22 cellular contexts compared by ENCODE assay signal in genomic region chr17:46720408-46720807, GRCh38.
"Had no signal": no experiment of that assay in that cellular context is flagged by ENCODE, and none has a peak within 500 bp of the region (broad histone marks: within the 10 kb centered on the region; RNA-seq: fewer than 3 reads in every experiment).

No MANE protein-coding gene starts in this region.

- H3K36me3 ChIP-seq: cardiac muscle cell, prostate gland had no signal

- ATAC-seq: activated CD8-positive, alpha-beta T cell treated with anti-CD3 and anti-CD28 coated beads for 36 hours; activated T-cell treated with anti-CD3 and anti-CD28 coated beads, Interleukin-2, amount 50 U/mL, for 4 hours; esophagus mucosa; foreskin keratinocyte; natural killer cell; right cardiac atrium; T-cell had no signal

- H3K27ac Mint-ChIP-seq: activated CD8-positive, alpha-beta T cell treated with anti-CD3 and anti-CD28 coated beads for 36 hours; natural killer cell; stimulated activated naive CD8-positive, alpha-beta T cell treated with anti-CD3 and anti-CD28 coated beads, Interleukin-15, Interleukin-2, amounts not matched to agents 100 ng/mL and 50 ng/mL, for 24 hours; T-cell had no signal

- H3K4me3 Mint-ChIP-seq: activated CD8-positive, alpha-beta T cell treated with anti-CD3 and anti-CD28 coated beads for 36 hours; activated T-cell treated with anti-CD3 and anti-CD28 coated beads, Interleukin-2, amount 50 U/mL, for 4 hours; natural killer cell; stimulated activated naive CD8-positive, alpha-beta T cell treated with anti-CD3 and anti-CD28 coated beads, Interleukin-15, Interleukin-2, amounts not matched to agents 100 ng/mL and 50 ng/mL, for 24 hours; T-cell had no signal

- H3K4me1 Mint-ChIP-seq: T-cell had no signal

- H3K9me3 ChIP-seq: prostate gland, upper lobe of left lung had no signal

- H3K27ac ChIP-seq: cardiac muscle cell, dorsolateral prefrontal cortex, foreskin keratinocyte, prostate gland, upper lobe of left lung had no signal

- H3K27me3 Mint-ChIP-seq: activated CD8-positive, alpha-beta T cell treated with anti-CD3 and anti-CD28 coated beads for 36 hours; stimulated activated naive CD8-positive, alpha-beta T cell treated with anti-CD3 and anti-CD28 coated beads, Interleukin-15, Interleukin-2, amounts not matched to agents 100 ng/mL and 50 ng/mL, for 24 hours; T-cell had no signal

- H3K4me1 ChIP-seq: prostate gland had no signal

- H3K27me3 ChIP-seq: cardiac muscle cell, dorsolateral prefrontal cortex, foreskin keratinocyte, upper lobe of left lung had no signal

- H3K9me3 Mint-ChIP-seq: activated CD8-positive, alpha-beta T cell treated with anti-CD3 and anti-CD28 coated beads for 36 hours; activated T-cell treated with anti-CD3 and anti-CD28 coated beads, Interleukin-2, amount 50 U/mL, for 4 hours; natural killer cell; stimulated activated naive CD8-positive, alpha-beta T cell treated with anti-CD3 and anti-CD28 coated beads, Interleukin-15, Interleukin-2, amounts not matched to agents 100 ng/mL and 50 ng/mL, for 24 hours; T-cell had no signal

- DNase-seq: activated CD4-positive, alpha-beta T cell treated with anti-CD3 and anti-CD28 coated beads for 48 hours; activated CD8-positive, alpha-beta T cell treated with anti-CD3 and anti-CD28 coated beads for 36 hours; activated effector memory CD4-positive, alpha-beta T cell treated with Interleukin-2 at 50 U/mL for 16 hours; activated naive CD4-positive, alpha-beta T cell treated with anti-CD3 and anti-CD28 coated beads, Interleukin-2, amount 50 U/mL, for 16 hours; activated T-cell treated with anti-CD3 and anti-CD28 coated beads, Interleukin-2, amount 50 U/mL, for 4 hours; dorsolateral prefrontal cortex; foreskin keratinocyte; glutamatergic neuron; kidney glomerular epithelial cell; mesendoderm; natural killer cell; nucleus accumbens; right cardiac atrium; small intestine; stimulated activated CD4-positive, alpha-beta T cell treated with anti-CD3 and anti-CD28 coated beads, Interleukin-4, amount 100 ng/mL, for 4 hours; T-cell; T1000; upper lobe of left lung had no signal

- H3K4me3 ChIP-seq: cardiac muscle cell, dorsolateral prefrontal cortex, prostate gland, upper lobe of left lung had no signal
